In the genomic region with DNA sequence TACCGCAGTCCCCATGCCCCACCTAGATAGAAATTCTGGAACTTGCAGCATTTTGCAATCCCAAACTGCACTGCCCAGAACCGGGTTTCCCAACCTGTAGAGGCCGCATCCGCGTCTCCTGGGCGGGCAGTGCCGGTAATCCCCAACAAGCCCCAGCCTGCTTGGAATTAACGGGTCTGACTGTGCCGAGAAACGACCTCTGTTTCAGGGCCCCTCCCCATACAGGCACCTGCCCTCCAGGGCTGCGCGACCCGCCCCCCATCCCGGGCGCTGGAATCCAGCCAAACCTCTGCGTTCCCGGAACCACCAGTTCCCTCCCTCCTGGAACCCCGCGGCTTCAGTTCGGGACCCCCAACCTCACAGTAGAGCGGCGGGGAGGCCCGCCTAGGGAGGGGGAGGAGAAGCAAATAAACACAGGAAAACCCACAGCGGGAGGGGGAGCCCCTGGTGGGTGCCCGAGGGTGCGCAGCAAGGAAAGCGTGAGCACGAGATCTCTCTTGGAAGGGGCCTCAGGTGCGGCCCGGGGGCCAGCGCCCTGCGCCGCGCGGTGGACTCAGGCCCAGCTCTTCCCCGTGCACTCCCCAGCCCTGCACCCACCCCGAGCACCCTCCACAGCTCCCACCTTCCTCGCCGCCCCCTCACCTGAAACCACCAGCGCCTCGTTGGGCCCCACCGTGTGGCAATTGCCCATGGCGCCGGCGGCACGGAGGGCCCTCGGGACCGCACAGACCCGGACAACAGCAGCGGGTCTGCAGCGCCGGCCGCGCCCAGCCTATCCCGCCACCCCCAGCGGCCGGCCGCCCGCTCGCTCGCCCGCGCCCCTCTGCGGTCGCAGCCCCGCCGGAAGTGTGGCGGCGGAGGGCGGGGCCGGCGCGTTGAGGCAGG, we compare ENCODE assay signal across 1 cellular context.
TF ChIP-seq lines count a peak whose summit lies in the region.

A gene with protein sequence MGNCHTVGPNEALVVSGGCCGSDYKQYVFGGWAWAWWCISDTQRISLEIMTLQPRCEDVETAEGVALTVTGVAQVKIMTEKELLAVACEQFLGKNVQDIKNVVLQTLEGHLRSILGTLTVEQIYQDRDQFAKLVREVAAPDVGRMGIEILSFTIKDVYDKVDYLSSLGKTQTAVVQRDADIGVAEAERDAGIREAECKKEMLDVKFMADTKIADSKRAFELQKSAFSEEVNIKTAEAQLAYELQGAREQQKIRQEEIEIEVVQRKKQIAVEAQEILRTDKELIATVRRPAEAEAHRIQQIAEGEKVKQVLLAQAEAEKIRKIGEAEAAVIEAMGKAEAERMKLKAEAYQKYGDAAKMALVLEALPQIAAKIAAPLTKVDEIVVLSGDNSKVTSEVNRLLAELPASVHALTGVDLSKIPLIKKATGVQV (minus strand): TSS at position 850 of the 885 bp plus-strand sequence. CDS start 159 bp downstream, at position 691.

TF ChIP-seq in HepG2, 621 proteins besides CTCF, POLR2A, EP300 and RAD21 (continued from another document and continues in another):
- TF ChIP-seq ZFP62 (CRISPR knock-in tag; IDR thresholded peaks at IDR 0.05), result no peak
- TF ChIP-seq, protein P1, sequence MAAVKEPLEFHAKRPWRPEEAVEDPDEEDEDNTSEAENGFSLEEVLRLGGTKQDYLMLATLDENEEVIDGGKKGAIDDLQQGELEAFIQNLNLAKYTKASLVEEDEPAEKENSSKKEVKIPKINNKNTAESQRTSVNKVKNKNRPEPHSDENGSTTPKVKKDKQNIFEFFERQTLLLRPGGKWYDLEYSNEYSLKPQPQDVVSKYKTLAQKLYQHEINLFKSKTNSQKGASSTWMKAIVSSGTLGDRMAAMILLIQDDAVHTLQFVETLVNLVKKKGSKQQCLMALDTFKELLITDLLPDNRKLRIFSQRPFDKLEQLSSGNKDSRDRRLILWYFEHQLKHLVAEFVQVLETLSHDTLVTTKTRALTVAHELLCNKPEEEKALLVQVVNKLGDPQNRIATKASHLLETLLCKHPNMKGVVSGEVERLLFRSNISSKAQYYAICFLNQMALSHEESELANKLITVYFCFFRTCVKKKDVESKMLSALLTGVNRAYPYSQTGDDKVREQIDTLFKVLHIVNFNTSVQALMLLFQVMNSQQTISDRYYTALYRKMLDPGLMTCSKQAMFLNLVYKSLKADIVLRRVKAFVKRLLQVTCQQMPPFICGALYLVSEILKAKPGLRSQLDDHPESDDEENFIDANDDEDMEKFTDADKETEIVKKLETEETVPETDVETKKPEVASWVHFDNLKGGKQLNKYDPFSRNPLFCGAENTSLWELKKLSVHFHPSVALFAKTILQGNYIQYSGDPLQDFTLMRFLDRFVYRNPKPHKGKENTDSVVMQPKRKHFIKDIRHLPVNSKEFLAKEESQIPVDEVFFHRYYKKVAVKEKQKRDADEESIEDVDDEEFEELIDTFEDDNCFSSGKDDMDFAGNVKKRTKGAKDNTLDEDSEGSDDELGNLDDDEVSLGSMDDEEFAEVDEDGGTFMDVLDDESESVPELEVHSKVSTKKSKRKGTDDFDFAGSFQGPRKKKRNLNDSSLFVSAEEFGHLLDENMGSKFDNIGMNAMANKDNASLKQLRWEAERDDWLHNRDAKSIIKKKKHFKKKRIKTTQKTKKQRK (IDR thresholded peaks at IDR 0.05; ENCODE audit: low read length), result no peak
- peak; percentile 58; the same call in 1 of the 2 replicates for TF ChIP-seq KDM5B (CRISPR knock-in tag; IDR thresholded peaks at IDR 0.05; ENCODE audit: borderline replicate concordance)
- no peak; the same call in 1 of the 2 replicates for TF ChIP-seq NCOA2 (CRISPR knock-in tag; IDR thresholded peaks at IDR 0.05)
- peak; percentile 44; the same call in 1 of the 2 replicates for TF ChIP-seq KMT2B (CRISPR knock-in tag; IDR thresholded peaks at IDR 0.05)
- TF ChIP-seq NR2C2 (CRISPR knock-in tag; IDR thresholded peaks at IDR 0.05; ENCODE audit: borderline replicate concordance), result peak; percentile 15; the same call in 1 of the 2 replicates
- TF ChIP-seq GTF3A (CRISPR knock-in tag; conservative IDR thresholded peaks at IDR 0.05), result no peak
- TF ChIP-seq, protein P2, sequence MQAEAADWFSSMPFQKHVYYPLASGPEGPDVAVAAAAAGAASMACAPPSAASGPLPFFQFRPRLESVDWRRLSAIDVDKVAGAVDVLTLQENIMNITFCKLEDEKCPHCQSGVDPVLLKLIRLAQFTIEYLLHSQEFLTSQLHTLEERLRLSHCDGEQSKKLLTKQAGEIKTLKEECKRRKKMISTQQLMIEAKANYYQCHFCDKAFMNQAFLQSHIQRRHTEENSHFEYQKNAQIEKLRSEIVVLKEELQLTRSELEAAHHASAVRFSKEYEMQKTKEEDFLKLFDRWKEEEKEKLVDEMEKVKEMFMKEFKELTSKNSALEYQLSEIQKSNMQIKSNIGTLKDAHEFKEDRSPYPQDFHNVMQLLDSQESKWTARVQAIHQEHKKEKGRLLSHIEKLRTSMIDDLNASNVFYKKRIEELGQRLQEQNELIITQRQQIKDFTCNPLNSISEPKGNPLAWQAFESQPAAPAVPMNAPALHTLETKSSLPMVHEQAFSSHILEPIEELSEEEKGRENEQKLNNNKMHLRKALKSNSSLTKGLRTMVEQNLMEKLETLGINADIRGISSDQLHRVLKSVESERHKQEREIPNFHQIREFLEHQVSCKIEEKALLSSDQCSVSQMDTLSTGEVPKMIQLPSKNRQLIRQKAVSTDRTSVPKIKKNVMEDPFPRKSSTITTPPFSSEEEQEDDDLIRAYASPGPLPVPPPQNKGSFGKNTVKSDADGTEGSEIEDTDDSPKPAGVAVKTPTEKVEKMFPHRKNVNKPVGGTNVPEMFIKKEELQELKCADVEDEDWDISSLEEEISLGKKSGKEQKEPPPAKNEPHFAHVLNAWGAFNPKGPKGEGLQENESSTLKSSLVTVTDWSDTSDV (CRISPR knock-in tag; IDR thresholded peaks at IDR 0.05), result no peak
- TF ChIP-seq ZNF30 (CRISPR knock-in tag; IDR thresholded peaks at IDR 0.05), result peak; percentile 42; the same call in 1 of the 2 replicates
- TF ChIP-seq KLF12 (CRISPR knock-in tag; IDR thresholded peaks at IDR 0.05; ENCODE audit: borderline replicate concordance), result no peak; the same call in 1 of the 2 replicates
- TF ChIP-seq SAFB2 (CRISPR knock-in tag; IDR thresholded peaks at IDR 0.05; ENCODE audit: borderline replicate concordance, low read depth), result peak; percentile 87; the same call in 1 of the 2 replicates
- TF ChIP-seq NCOA5 (CRISPR knock-in tag; IDR thresholded peaks at IDR 0.05), result no peak
- TF ChIP-seq, protein P3, sequence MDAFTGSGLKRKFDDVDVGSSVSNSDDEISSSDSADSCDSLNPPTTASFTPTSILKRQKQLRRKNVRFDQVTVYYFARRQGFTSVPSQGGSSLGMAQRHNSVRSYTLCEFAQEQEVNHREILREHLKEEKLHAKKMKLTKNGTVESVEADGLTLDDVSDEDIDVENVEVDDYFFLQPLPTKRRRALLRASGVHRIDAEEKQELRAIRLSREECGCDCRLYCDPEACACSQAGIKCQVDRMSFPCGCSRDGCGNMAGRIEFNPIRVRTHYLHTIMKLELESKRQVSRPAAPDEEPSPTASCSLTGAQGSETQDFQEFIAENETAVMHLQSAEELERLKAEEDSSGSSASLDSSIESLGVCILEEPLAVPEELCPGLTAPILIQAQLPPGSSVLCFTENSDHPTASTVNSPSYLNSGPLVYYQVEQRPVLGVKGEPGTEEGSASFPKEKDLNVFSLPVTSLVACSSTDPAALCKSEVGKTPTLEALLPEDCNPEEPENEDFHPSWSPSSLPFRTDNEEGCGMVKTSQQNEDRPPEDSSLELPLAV (CRISPR knock-in tag; conservative IDR thresholded peaks at IDR 0.05; ENCODE audit: low read depth), result no peak
- no peak for TF ChIP-seq TRIM24 (CRISPR knock-in tag; IDR thresholded peaks at IDR 0.05)
- no peak for TF ChIP-seq ARHGAP35 (CRISPR knock-in tag; IDR thresholded peaks at IDR 0.05; ENCODE audit: borderline replicate concordance)
- TF ChIP-seq ZEB1 (IDR thresholded peaks at IDR 0.05; ENCODE audit: insufficient replicate concordance, low read depth), result peak; percentile 44
- TF ChIP-seq ZNF567 (CRISPR knock-in tag; IDR thresholded peaks at IDR 0.05; ENCODE audit: borderline replicate concordance), result no peak
- no peak for TF ChIP-seq SSRP1 (CRISPR knock-in tag; IDR thresholded peaks at IDR 0.05)
- no peak for TF ChIP-seq ATF7 (IDR thresholded peaks at IDR 0.05)
- TF ChIP-seq ATF7 (CRISPR knock-in tag; IDR thresholded peaks at IDR 0.05), result no peak
- peak; percentile 67 for TF ChIP-seq SAP130 (CRISPR knock-in tag; IDR thresholded peaks at IDR 0.05; ENCODE audit: low read depth)
- TF ChIP-seq PHF5A (CRISPR knock-in tag; IDR thresholded peaks at IDR 0.05; ENCODE audit: low read depth, unreplicated experiment), result peak; percentile 56
- TF ChIP-seq, protein P4, sequence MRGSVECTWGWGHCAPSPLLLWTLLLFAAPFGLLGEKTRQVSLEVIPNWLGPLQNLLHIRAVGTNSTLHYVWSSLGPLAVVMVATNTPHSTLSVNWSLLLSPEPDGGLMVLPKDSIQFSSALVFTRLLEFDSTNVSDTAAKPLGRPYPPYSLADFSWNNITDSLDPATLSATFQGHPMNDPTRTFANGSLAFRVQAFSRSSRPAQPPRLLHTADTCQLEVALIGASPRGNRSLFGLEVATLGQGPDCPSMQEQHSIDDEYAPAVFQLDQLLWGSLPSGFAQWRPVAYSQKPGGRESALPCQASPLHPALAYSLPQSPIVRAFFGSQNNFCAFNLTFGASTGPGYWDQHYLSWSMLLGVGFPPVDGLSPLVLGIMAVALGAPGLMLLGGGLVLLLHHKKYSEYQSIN (CRISPR knock-in tag; IDR thresholded peaks at IDR 0.05; ENCODE audit: borderline replicate concordance), result no peak
- TF ChIP-seq ZNF839 (CRISPR knock-in tag; IDR thresholded peaks at IDR 0.05; ENCODE audit: borderline replicate concordance), result no peak
- TF ChIP-seq, protein P5, sequence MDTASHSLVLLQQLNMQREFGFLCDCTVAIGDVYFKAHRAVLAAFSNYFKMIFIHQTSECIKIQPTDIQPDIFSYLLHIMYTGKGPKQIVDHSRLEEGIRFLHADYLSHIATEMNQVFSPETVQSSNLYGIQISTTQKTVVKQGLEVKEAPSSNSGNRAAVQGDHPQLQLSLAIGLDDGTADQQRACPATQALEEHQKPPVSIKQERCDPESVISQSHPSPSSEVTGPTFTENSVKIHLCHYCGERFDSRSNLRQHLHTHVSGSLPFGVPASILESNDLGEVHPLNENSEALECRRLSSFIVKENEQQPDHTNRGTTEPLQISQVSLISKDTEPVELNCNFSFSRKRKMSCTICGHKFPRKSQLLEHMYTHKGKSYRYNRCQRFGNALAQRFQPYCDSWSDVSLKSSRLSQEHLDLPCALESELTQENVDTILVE (CRISPR knock-in tag; IDR thresholded peaks at IDR 0.05), result 0 out of 2 replicates have a peak, but pooled peaks have one; percentile 24
- no peak for TF ChIP-seq ELF4 (CRISPR knock-in tag; IDR thresholded peaks at IDR 0.05; ENCODE audit: borderline replicate concordance)
- TF ChIP-seq MEIS1 (CRISPR knock-in tag; IDR thresholded peaks at IDR 0.05; ENCODE audit: borderline replicate concordance), result 0 out of 2 replicates have a peak, but pooled peaks have one; percentile 31
- TF ChIP-seq, protein P6, sequence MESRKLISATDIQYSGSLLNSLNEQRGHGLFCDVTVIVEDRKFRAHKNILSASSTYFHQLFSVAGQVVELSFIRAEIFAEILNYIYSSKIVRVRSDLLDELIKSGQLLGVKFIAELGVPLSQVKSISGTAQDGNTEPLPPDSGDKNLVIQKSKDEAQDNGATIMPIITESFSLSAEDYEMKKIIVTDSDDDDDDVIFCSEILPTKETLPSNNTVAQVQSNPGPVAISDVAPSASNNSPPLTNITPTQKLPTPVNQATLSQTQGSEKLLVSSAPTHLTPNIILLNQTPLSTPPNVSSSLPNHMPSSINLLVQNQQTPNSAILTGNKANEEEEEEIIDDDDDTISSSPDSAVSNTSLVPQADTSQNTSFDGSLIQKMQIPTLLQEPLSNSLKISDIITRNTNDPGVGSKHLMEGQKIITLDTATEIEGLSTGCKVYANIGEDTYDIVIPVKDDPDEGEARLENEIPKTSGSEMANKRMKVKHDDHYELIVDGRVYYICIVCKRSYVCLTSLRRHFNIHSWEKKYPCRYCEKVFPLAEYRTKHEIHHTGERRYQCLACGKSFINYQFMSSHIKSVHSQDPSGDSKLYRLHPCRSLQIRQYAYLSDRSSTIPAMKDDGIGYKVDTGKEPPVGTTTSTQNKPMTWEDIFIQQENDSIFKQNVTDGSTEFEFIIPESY (CRISPR knock-in tag; IDR thresholded peaks at IDR 0.05), result no peak
- no peak for TF ChIP-seq ZNF382 (CRISPR knock-in tag; IDR thresholded peaks at IDR 0.05; ENCODE audit: borderline replicate concordance)
- TF ChIP-seq ZNF720 (CRISPR knock-in tag; IDR thresholded peaks at IDR 0.05), result no peak
- peak; percentile 76; the same call in 1 of the 2 replicates for TF ChIP-seq ZNF709 (CRISPR knock-in tag; IDR thresholded peaks at IDR 0.05)
- TF ChIP-seq ZFP37 (CRISPR knock-in tag; IDR thresholded peaks at IDR 0.05; ENCODE audit: borderline replicate concordance), result 0 out of 2 replicates have a peak, but pooled peaks have one; percentile 32
- peak; percentile 7 for TF ChIP-seq MED1 (CRISPR knock-in tag; IDR thresholded peaks at IDR 0.05)
- TF ChIP-seq, protein P7, sequence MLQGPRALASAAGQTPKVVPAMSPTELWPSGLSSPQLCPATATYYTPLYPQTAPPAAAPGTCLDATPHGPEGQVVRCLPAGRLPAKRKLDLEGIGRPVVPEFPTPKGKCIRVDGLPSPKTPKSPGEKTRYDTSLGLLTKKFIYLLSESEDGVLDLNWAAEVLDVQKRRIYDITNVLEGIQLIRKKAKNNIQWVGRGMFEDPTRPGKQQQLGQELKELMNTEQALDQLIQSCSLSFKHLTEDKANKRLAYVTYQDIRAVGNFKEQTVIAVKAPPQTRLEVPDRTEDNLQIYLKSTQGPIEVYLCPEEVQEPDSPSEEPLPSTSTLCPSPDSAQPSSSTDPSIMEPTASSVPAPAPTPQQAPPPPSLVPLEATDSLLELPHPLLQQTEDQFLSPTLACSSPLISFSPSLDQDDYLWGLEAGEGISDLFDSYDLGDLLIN (CRISPR knock-in tag; IDR thresholded peaks at IDR 0.05; ENCODE audit: borderline replicate concordance), result no peak
- TF ChIP-seq HNF4G (IDR thresholded peaks at IDR 0.05; ENCODE audit: borderline replicate concordance, low read depth, low read length), result no peak
- no peak for TF ChIP-seq HNF4G (CRISPR knock-in tag; IDR thresholded peaks at IDR 0.05; ENCODE audit: borderline replicate concordance, low read depth)
- TF ChIP-seq TGIF2 (CRISPR knock-in tag; IDR thresholded peaks at IDR 0.05), result peak; percentile 71; the same call in 1 of the 2 replicates
- no peak for TF ChIP-seq ZNF335 (CRISPR knock-in tag; IDR thresholded peaks at IDR 0.05)
- TF ChIP-seq HHEX (CRISPR knock-in tag; IDR thresholded peaks at IDR 0.05), result no peak
- TF ChIP-seq ZNF790 (CRISPR knock-in tag; IDR thresholded peaks at IDR 0.05; ENCODE audit: borderline replicate concordance), result no peak; the same call in 1 of the 2 replicates
- TF ChIP-seq SMAD3 (CRISPR knock-in tag; IDR thresholded peaks at IDR 0.05), result no peak
- TF ChIP-seq, protein P8, sequence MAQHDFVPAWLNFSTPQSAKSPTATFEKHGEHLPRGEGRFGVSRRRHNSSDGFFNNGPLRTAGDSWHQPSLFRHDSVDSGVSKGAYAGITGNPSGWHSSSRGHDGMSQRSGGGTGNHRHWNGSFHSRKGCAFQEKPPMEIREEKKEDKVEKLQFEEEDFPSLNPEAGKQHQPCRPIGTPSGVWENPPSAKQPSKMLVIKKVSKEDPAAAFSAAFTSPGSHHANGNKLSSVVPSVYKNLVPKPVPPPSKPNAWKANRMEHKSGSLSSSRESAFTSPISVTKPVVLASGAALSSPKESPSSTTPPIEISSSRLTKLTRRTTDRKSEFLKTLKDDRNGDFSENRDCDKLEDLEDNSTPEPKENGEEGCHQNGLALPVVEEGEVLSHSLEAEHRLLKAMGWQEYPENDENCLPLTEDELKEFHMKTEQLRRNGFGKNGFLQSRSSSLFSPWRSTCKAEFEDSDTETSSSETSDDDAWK (CRISPR knock-in tag; IDR thresholded peaks at IDR 0.05), result no peak
- TF ChIP-seq, protein P9, sequence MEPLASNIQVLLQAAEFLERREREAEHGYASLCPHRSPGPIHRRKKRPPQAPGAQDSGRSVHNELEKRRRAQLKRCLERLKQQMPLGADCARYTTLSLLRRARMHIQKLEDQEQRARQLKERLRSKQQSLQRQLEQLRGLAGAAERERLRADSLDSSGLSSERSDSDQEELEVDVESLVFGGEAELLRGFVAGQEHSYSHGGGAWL (CRISPR knock-in tag; IDR thresholded peaks at IDR 0.05), result no peak; the same call in 1 of the 2 replicates
